8 cellular contexts compared by ENCODE assay signal in genomic region chr12:100404769-100405407, GRCh38. TPM values are rescaled to one million over a fixed set of nuclear protein-coding genes. Genes with fewer than 3 reads are reported as not detected.
DNase-seq lines count a peak whose midpoint lies in the region; ATAC-seq, FAIRE-seq and TF ChIP-seq lines count a peak whose summit lies in the region.

No MANE protein-coding gene starts in this region.

- H3K9me3 ChIP-seq in HAP-1 = no peaks in the 10 kb centered on the region
- no peaks in the 10 kb centered on the region for H3K9me3 ChIP-seq in K562 (replicated peaks; ENCODE audit: control insufficient read depth, insufficient read depth, low read depth, low read length)
- no peaks in the 10 kb centered on the region for H3K9me3 ChIP-seq in neuronal stem cell (replicated peaks in 1 of 2; ENCODE audit: control insufficient read depth in 2 of 2, insufficient read depth in 1 of 2, low read depth in 1 of 2, low read length in 2 of 2)
- H3K9me3 ChIP-seq in vagina = no peaks in the 10 kb centered on the region

- H3K4me2 ChIP-seq in K562 (ENCODE audit: insufficient read depth, low read length) (no peak overlapping the region), neuronal stem cell (ENCODE audit: insufficient read depth, low read length, poor library complexity, severe bottlenecking) (no peak overlapping the region)

- in situ Hi-C loops in HAP-1 (cut with MboI; ENCODE audit: low sequenced_read_pairs) = no loop called here
- in situ Hi-C loops in K562 (cut with MboI) = no loop called here

- no peak overlapping the region for H4K8ac ChIP-seq in neuronal stem cell (ENCODE audit: low read depth, low read length)

- no peak overlapping the region for H2AFZ ChIP-seq in K562 (ENCODE audit: low read depth, low read length)
- H2AFZ ChIP-seq in neuronal stem cell (ENCODE audit: low read length) = no peak overlapping the region

- TF ChIP-seq POLR2A in K562 (conservative IDR thresholded peaks at IDR 0.05) (no peak), vagina (IDR thresholded peaks at IDR 0.05) (no peak)

- TF ChIP-seq CTCF in K562 (IDR thresholded peaks at IDR 0.05 in 2 of 3, conservative IDR thresholded peaks at IDR 0.05 in 1 of 3; ENCODE audit: insufficient read depth in 2 of 3, low read depth in 1 of 3, low read length in 3 of 3) (peak; percentile 72 to 81 (median 78)), vagina (IDR thresholded peaks at IDR 0.05) (no peak)

- no peak for TF ChIP-seq EP300 in K562 (IDR thresholded peaks at IDR 0.05; ENCODE audit: low read length)

- TF ChIP-seq RAD21 in K562 (CRISPR knock-in tag; conservative IDR thresholded peaks at IDR 0.05 in 1 of 2, IDR thresholded peaks at IDR 0.05 in 1 of 2) = peak in 1 of 2 experiments; percentile 67; a peak in 2 of 4 replicates

- CTCF ChIA-PET in K562 (lab: Yijun Ruan, JAX; ENCODE audit: low intra/inter-chr PET ratio) = no interaction called here

- BruUV-seq in K562 (replicated peaks; lab: Mats Ljungman, UMichigan) = no TSS peak

- H3K27ac ChIP-seq in K562 (ENCODE audit: extremely low read depth, low read depth, low read length) = no peak overlapping the region
- H3K27ac ChIP-seq in neuronal stem cell (replicated peaks; ENCODE audit: low read length) = no peak overlapping the region
- no peak overlapping the region for H3K27ac ChIP-seq in vagina

- H2BK5ac ChIP-seq in neuronal stem cell (ENCODE audit: low read length) = no peak overlapping the region

- POLR2A ChIA-PET in K562 (lab: Yijun Ruan, JAX) = interaction anchor here (0.6 kb wide), 2 partner anchors 78 to 181 kb away, joined by 3 read pairs; no protein-coding TSS in a partner anchor

- H4K20me1 ChIP-seq in K562 (replicated peaks; ENCODE audit: control insufficient read depth, insufficient read depth, low read length) = no peaks in the 10 kb centered on the region

- WGBS in K562 (ENCODE audit: insufficient coverage, low coverage, missing lambda C conversion rate) = 9% methylated on average over 10 of the region's 10 CpGs
- WGBS in neuronal stem cell (ENCODE audit: extremely low coverage in 2 of 2, insufficient read length in 2 of 2, insufficient replicate concordance in 1 of 2), 2 donors = no CpG with 5 or more reads among the region's 10 CpGs

- peak; percentile 94 for FAIRE-seq in K562 (lab: Jason Lieb, UNC)

- no peak overlapping the region for H3K4ac ChIP-seq in neuronal stem cell (ENCODE audit: low read length)

- H3K4me1 ChIP-seq in HAP-1 = peaks cover 15% of the 10 kb centered on the region
- H3K4me1 ChIP-seq in K562 (replicated peaks in 1 of 2; ENCODE audit: control insufficient read depth in 2 of 2, insufficient read depth in 2 of 2, low read length in 2 of 2) = no peaks in the 10 kb centered on the region
- H3K4me1 ChIP-seq in neuronal stem cell (ENCODE audit: control insufficient read depth in 2 of 2, insufficient read depth in 1 of 2, low read depth in 1 of 2, low read length in 2 of 2) = no peaks in the 10 kb centered on the region
- no peaks in the 10 kb centered on the region for H3K4me1 ChIP-seq in vagina

- H3K4me3 ChIP-seq in HAP-1 (no peak overlapping the region), K562 (no peak overlapping the region), neuronal stem cell (ENCODE audit: low read length in 2 of 2) (no peak overlapping the region), vagina (no peak overlapping the region)

- H2AK5ac ChIP-seq in neuronal stem cell (ENCODE audit: low read depth, low read length) = no peak overlapping the region

- no peaks in the 10 kb centered on the region for H3K79me2 ChIP-seq in K562 (ENCODE audit: control insufficient read depth, insufficient read depth, low read length)

- no peak overlapping the region for H3K14ac ChIP-seq in neuronal stem cell (ENCODE audit: low read length)

- ATAC-seq in K562 = peak; percentile 100

- H4K91ac ChIP-seq in neuronal stem cell (ENCODE audit: low read depth, low read length, poor library complexity) = no peak overlapping the region

- no peaks in the 10 kb centered on the region for H3K79me1 ChIP-seq in neuronal stem cell (ENCODE audit: low read depth, low read length)

- no peak overlapping the region for H3K18ac ChIP-seq in neuronal stem cell (ENCODE audit: low read length)

- intact Hi-C loops in K562 (cut with micrococcal nuclease) = loop anchor here (1.0 kb wide), 1 partner anchor 171 kb away; no protein-coding TSS in a partner anchor
- intact Hi-C loops in vagina (cut with DNase I) = no loop called here

- H3K36me3 ChIP-seq in HAP-1 (replicated peaks) (no peaks in the 10 kb centered on the region), K562 (ENCODE audit: control insufficient read depth, insufficient read depth, low read length) (no peaks in the 10 kb centered on the region), neuronal stem cell (replicated peaks in 1 of 2; ENCODE audit: control insufficient read depth in 2 of 2, insufficient read depth in 2 of 2, low read length in 2 of 2) (no peaks in the 10 kb centered on the region), vagina (no peaks in the 10 kb centered on the region)

- H3K23ac ChIP-seq in neuronal stem cell (ENCODE audit: low read depth, low read length, poor library complexity) = no peak overlapping the region

- H2BK15ac ChIP-seq in neuronal stem cell (ENCODE audit: low read length) = no peak overlapping the region

- H3K9ac ChIP-seq in K562 (ENCODE audit: insufficient read depth in 1 of 2, low read depth in 2 of 2, low read length in 2 of 2) = no peak overlapping the region
- no peak overlapping the region for H3K9ac ChIP-seq in neuronal stem cell (ENCODE audit: low read depth, low read length, poor library complexity)

- no peaks in the 10 kb centered on the region for H3K9me1 ChIP-seq in K562 (ENCODE audit: control insufficient read depth, insufficient read depth, low read length)

- DNase-seq in activated CD4-positive, alpha-beta T cell treated with anti-CD3 and anti-CD28 coated beads for 48 hours = peak; percentile 61
- DNase-seq in activated CD4-positive, alpha-beta T cell treated with anti-CD3 and anti-CD28 coated beads for 4 hours = no peak
- DNase-seq in HAP-1 (ENCODE audit: low spot score in 2 of 2) (peak; percentile 49 to 78), NCI-H69 (lab: John Stamatoyannopoulos, UW) (peak; percentile 80), K562 (ENCODE audit: extremely low read depth in 1 of 4, low spot score in 3 of 4) (peak; percentile 56 to 79 (median 66)), neuronal stem cell (ENCODE audit: low spot score) (peak; percentile 67), vagina (ENCODE audit: extremely low spot score in 2 of 2) (no peak), middle frontal gyrus (ENCODE audit: extremely low spot score, low spot score) (no peak)

- H2BK120ac ChIP-seq in neuronal stem cell (ENCODE audit: low read depth, low read length) = no peak overlapping the region

- H3K27me3 ChIP-seq in HAP-1 (ENCODE audit: low read depth) = 0 out of 2 replicates have a peak, but pooled peaks cover 2% of the 10 kb centered on the region
- peaks cover 0 to 7% of the 10 kb centered on the region in 2 experiments; a peak in 3 of 5 replicates for H3K27me3 ChIP-seq in K562 (ENCODE audit: control insufficient read depth in 2 of 2, insufficient read depth in 2 of 2, low read length in 2 of 2)
- no peaks in the 10 kb centered on the region for H3K27me3 ChIP-seq in neuronal stem cell (ENCODE audit: control insufficient read depth in 3 of 3, insufficient read depth in 3 of 3, low read depth in 1 of 3, low read length in 3 of 3)
- no peaks in the 10 kb centered on the region for H3K27me3 ChIP-seq in vagina

- H2BK12ac ChIP-seq in neuronal stem cell (ENCODE audit: low read length) = no peak overlapping the region

TF ChIP-seq in K562, 482 proteins besides CTCF, POLR2A, EP300 and RAD21 (continues in another document):
- TF ChIP-seq ZNF778 (CRISPR knock-in tag; IDR thresholded peaks at IDR 0.05) (no peak), SREBF2 (CRISPR knock-in tag; IDR thresholded peaks at IDR 0.05) (no peak), SMC3 (conservative IDR thresholded peaks at IDR 0.05; ENCODE audit: insufficient read depth, low read depth, low read length) (peak; percentile 59; the same call in 1 of the 2 replicates), ZNF398 (CRISPR knock-in tag; IDR thresholded peaks at IDR 0.05) (no peak), ZNF263 (CRISPR knock-in tag; IDR thresholded peaks at IDR 0.05; ENCODE audit: borderline replicate concordance) (no peak), E2F3 (CRISPR knock-in tag; IDR thresholded peaks at IDR 0.05) (no peak), HNRNPLL (IDR thresholded peaks at IDR 0.05; ENCODE audit: low read depth, low read length, poor library complexity, severe bottlenecking) (no peak)

RNA-seq across cellular contexts. Expression of gene SLC17A8, which starts 48.0 kb away (rescaled TPM):
- total RNA-seq in K562 (2011; cell fraction: chromatin; rRNA removed; ENCODE audit: low replicate concordance) = not detected in 2 replicates
- not detected in 2 replicates for total RNA-seq in K562 (2011; cell fraction: nucleolus; rRNA removed)
- not detected in 2 replicates for total RNA-seq in K562 (2011; cell fraction: nucleoplasm; rRNA removed)
- total RNA-seq in K562 (2014; rRNA removed) = not detected in 2 replicates
- not detected in 2 replicates for total RNA-seq in K562 (2014; rRNA removed; fragmentation: Illumina TruSeq; extraction: Trizol)
- total RNA-seq in K562 (2015; rRNA removed; fragmentation: Illumina TruSeq; extraction: Trizol) = not detected in 2 replicates
- not detected in 2 replicates for total RNA-seq in K562 (2021)
- not detected in 2 replicates for polyA plus RNA-seq in K562 (2011; rRNA removed)
- 0.01 TPM in 1 of 2 replicates, not detected in the other for polyA plus RNA-seq in K562 (2011; cell fraction: cytosol; rRNA removed)
- not detected in 2 replicates for polyA plus RNA-seq in K562 (2011; cell fraction: nucleus; rRNA removed)
- polyA plus RNA-seq in K562 (2012) = not detected in 2 replicates
- not detected in 2 replicates for polyA plus RNA-seq in K562 (2014; fragmentation: Illumina TruSeq; extraction: Trizol)
- not detected for polyA plus RNA-seq in K562 (2014; fragmentation: Nextera tagmentation; extraction: Ambion mirVana)
- 0.03 TPM in 1 of 2 replicates, not detected in the other for polyA plus RNA-seq in K562 (2014; rRNA removed)
- not detected in 2 replicates for polyA minus RNA-seq in K562 (2011; rRNA and poly(A)+ RNA removed)
- polyA minus RNA-seq in K562 (2011; cell fraction: cytosol; rRNA and poly(A)+ RNA removed) = not detected in 2 replicates
- not detected in 2 replicates for polyA minus RNA-seq in K562 (2011; cell fraction: nucleus; rRNA and poly(A)+ RNA removed)
- not detected for polyA plus RNA-seq in neuronal stem cell (2013, experiment 1 of 2)
- not detected for polyA plus RNA-seq in neuronal stem cell (2013, experiment 2 of 2)
- total RNA-seq in vagina = not detected

Comparison
In these comparisons a context has a peak if more than half of its experiments do, and no peak if none do; other contexts are left out.
1. DNase-seq: peak in activated CD4-positive, alpha-beta T cell treated with anti-CD3 and anti-CD28 coated beads for 48 hours (single experiment), HAP-1 (2 of 2), NCI-H69 (single experiment), K562 (4 of 4) and neuronal stem cell (single experiment); none in activated CD4-positive, alpha-beta T cell treated with anti-CD3 and anti-CD28 coated beads for 4 hours (0 of 2), vagina (0 of 2) and middle frontal gyrus (single experiment).
2. CTCF ChIP-seq: peak in K562 (3 of 3); none in vagina (0 of 3).